ENCODE assay signal across 18 cellular contexts in genomic region chr10:62327897-62328296, GRCh38. TPM values are rescaled to one million over a fixed set of nuclear protein-coding genes. Genes with fewer than 3 reads are reported as not detected.
"Had no signal": no experiment of that assay in that cellular context is flagged by ENCODE, and none has a peak within 500 bp of the region (broad histone marks: within the 10 kb centered on the region; RNA-seq: fewer than 3 reads in every experiment).

No MANE protein-coding gene starts in this region.

- H3K4me2 ChIP-seq: hepatocyte had no signal

- H3K36me3 ChIP-seq: left ventricle myocardium inferior, sigmoid colon, upper lobe of right lung had no signal

- H3K9me3 ChIP-seq: psoas muscle, sigmoid colon, upper lobe of right lung had no signal

- DNase-seq: activated B cell treated with CpG ODN at 0.5 μM for 24 hours; activated CD4-positive, alpha-beta T cell treated with anti-CD3 and anti-CD28 coated beads, Interleukin-2, amount 10 ng/mL, durations not matched to agents 24 days and 14 days; activated naive CD4-positive, alpha-beta T cell treated with anti-CD3 and anti-CD28 coated beads, Interleukin-2, amount 10 ng/mL, durations not matched to agents 7 days and 5 days; dermis blood vessel endothelial cell; endodermal cell; erythroblast; kidney; left ventricle myocardium inferior; mesenchymal stem cell; nephron progenitor cell; psoas muscle; sigmoid colon; stimulated activated CD4-positive, alpha-beta T cell treated with anti-CD3 and anti-CD28 coated beads, Interleukin-12 subunit alpha, Interleukin-12 subunit beta, amount 100 ng/mL, for 4 hours; stimulated activated naive CD4-positive, alpha-beta T cell treated with Interleukin-2 at 50 U/mL for 16 hours; T-helper 17 cell; upper lobe of right lung had no signal

- H3K4me1 ChIP-seq: left ventricle myocardium inferior, psoas muscle, sigmoid colon, upper lobe of right lung had no signal

- H3K27me3 ChIP-seq: hepatocyte, sigmoid colon, upper lobe of right lung had no signal

- H2AFZ ChIP-seq: hepatocyte had no signal

- H3K27ac ChIP-seq: hepatocyte, left ventricle myocardium inferior, psoas muscle, sigmoid colon, upper lobe of right lung had no signal

- H3K4me3 ChIP-seq: hepatocyte, left ventricle myocardium inferior, psoas muscle, sigmoid colon, upper lobe of right lung had no signal

- H3K79me2 ChIP-seq: hepatocyte had no signal

RNA-seq across cellular contexts. Expression of gene ZNF365, which starts 46.3 kb away (rescaled TPM):
- total RNA-seq: activated B cell treated with CpG ODN at 0.5 μM for 24 hours; activated CD4-positive, alpha-beta T cell treated with anti-CD3 and anti-CD28 coated beads, Interleukin-2, amount 10 ng/mL, durations not matched to agents 24 days and 14 days; activated T-helper 2 cell treated with anti-CD3 and anti-CD28 coated beads, Interferon-gamma antibody, Interleukin-2, Interleukin-4, amounts not matched to agents 10 μg/mL and 5 μg/mL and 100 μg/mL, durations not matched to agents 14 hours and 24 hours and 36 hours had no signal

RNA-seq across cellular contexts. Expression of gene RTKN2, which starts 59.3 kb away (rescaled TPM):
- total RNA-seq: left ventricle myocardium inferior, sigmoid colon had no signal
